33 cellular contexts compared by ENCODE assay signal in genomic region chr19:40709817-40710216, GRCh38.
"Had no signal": no experiment of that assay in that cellular context is flagged by ENCODE, and none has a peak within 500 bp of the region (broad histone marks: within the 10 kb centered on the region; RNA-seq: fewer than 3 reads in every experiment).

No MANE protein-coding gene starts in this region.

- DNase-seq: activated B cell treated with CpG ODN at 0.5 μM for 24 hours; activated CD4-positive, alpha-beta memory T cell treated with anti-CD3 and anti-CD28 coated beads, Interleukin-2, amount 10 ng/mL, durations not matched to agents 7 days and 5 days; activated CD4-positive, alpha-beta T cell treated with anti-CD3 and anti-CD28 coated beads for 48 hours; activated CD4-positive, alpha-beta T cell treated with anti-CD3 and anti-CD28 coated beads, Interleukin-2, amount 10 ng/mL, durations not matched to agents 7 days and 5 days; activated CD4-positive, alpha-beta T cell treated with anti-CD3 and anti-CD28 coated beads, Interleukin-2, amount 50 U/mL, for 48 hours; activated CD4-positive, CD25-positive, alpha-beta regulatory T cell treated with anti-CD3 and anti-CD28 coated beads, Interleukin-2, amount 50 U/mL, for 72 hours; activated CD8-positive, alpha-beta memory T cell treated with anti-CD3 and anti-CD28 coated beads for 24 hours; activated CD8-positive, alpha-beta memory T cell treated with anti-CD3 and anti-CD28 coated beads, Interleukin-2, amount 10 ng/mL, durations not matched to agents 7 days and 5 days; activated CD8-positive, alpha-beta T cell treated with anti-CD3 and anti-CD28 coated beads, Interleukin-2, amount 10 ng/mL, durations not matched to agents 7 days and 5 days; activated effector memory CD4-positive, alpha-beta T cell treated with anti-CD3 and anti-CD28 coated beads, Interleukin-2, amount 50 U/mL, for 16 hours; activated gamma-delta T cell treated with Interleukin-2 at 50 U/mL for 16 hours; activated naive CD4-positive, alpha-beta T cell; activated naive CD4-positive, alpha-beta T cell treated with anti-CD3 and anti-CD28 coated beads for 36 hours; activated naive CD4-positive, alpha-beta T cell treated with anti-CD3 and anti-CD28 coated beads, Interleukin-2, amount 50 U/mL, for 16 hours; activated naive CD8-positive, alpha-beta T cell treated with anti-CD3 and anti-CD28 coated beads for 36 hours; activated T-cell treated with anti-CD3 and anti-CD28 coated beads for 4 hours; activated T-cell treated with anti-CD3 and anti-CD28 coated beads, Interleukin-2, amount 50 U/mL, for 1 hour; activated T-cell treated with anti-CD3 and anti-CD28 coated beads, Interleukin-2, amount 50 U/mL, for 4 hours; activated T-cell treated with anti-CD3 and anti-CD28 coated beads, Interleukin-2, amount 50 U/mL, for 72 hours; adrenal gland; amniotic stem cell; aorta; body of pancreas; brain microvascular endothelial cell; central memory CD4-positive, alpha-beta T cell; T-helper 2 cell; T-helper 9 cell had no signal

- H3K27me3 ChIP-seq: adrenal gland, body of pancreas, brain microvascular endothelial cell, breast epithelium had no signal

- ATAC-seq: activated CD8-positive, alpha-beta memory T cell treated with anti-CD3 and anti-CD28 coated beads, Interleukin-2, amount 10 ng/mL, durations not matched to agents 7 days and 5 days; activated CD8-positive, alpha-beta T cell treated with anti-CD3 and anti-CD28 coated beads, Interleukin-2, amount 10 ng/mL, durations not matched to agents 7 days and 5 days; activated naive CD4-positive, alpha-beta T cell treated with anti-CD3 and anti-CD28 coated beads, Interleukin-2, amount 50 U/mL, for 72 hours; activated T-cell treated with anti-CD3 and anti-CD28 coated beads, Interleukin-2, amount 50 U/mL, for 4 hours; activated T-cell treated with anti-CD3 and anti-CD28 coated beads, Interleukin-2, amount 50 U/mL, for 72 hours; activated T-helper 17 cell treated with anti-CD3 and anti-CD28 coated beads, Interleukin-2, amount 50 U/mL, for 72 hours; body of pancreas had no signal

- H3K9me3 ChIP-seq: adrenal gland, body of pancreas, breast epithelium had no signal

- H3K4me3 ChIP-seq: adrenal gland, body of pancreas, breast epithelium had no signal

- H3K36me3 ChIP-seq: brain microvascular endothelial cell, breast epithelium had no signal

- H3K4me1 ChIP-seq: breast epithelium had no signal

- H3K27ac ChIP-seq: adrenal gland, body of pancreas, brain microvascular endothelial cell, breast epithelium, VCaP had no signal

- FAIRE-seq: astrocyte, TTC549 had no signal
